16 cellular contexts compared by ENCODE assay signal in the genomic region with DNA sequence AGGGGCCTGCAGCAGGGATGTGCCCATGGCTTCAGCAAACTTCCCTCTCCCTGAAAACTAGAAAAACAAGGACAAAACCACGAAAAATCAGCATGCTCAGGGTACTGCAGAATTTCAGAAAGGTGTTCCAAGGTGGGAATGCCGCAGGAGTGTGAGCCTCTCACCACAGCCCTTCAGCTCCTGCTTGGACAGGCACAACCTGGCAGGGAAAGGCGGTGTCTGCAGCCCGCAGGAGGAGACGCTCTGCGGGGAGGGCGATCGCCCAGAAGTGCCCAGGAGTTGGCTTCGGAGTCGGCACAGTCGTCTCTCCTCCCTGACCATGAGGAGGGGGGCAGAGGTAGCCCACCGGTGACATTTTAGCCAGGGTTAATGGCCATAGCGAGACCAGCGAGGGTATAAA.
"Had no signal": no experiment of that assay in that cellular context is flagged by ENCODE, and none has a peak within 500 bp of the region (broad histone marks: within the 10 kb centered on the region; RNA-seq: fewer than 3 reads in every experiment).

No MANE protein-coding gene starts in this region.

- DNase-seq: activated CD4-positive, alpha-beta T cell treated with anti-CD3 and anti-CD28 coated beads for 36 hours; activated CD4-positive, alpha-beta T cell treated with anti-CD3 and anti-CD28 coated beads, Interleukin-2, amount 50 U/mL, for 48 hours; activated effector memory CD4-positive, alpha-beta T cell treated with anti-CD3 and anti-CD28 coated beads, Interleukin-2, amount 50 U/mL, for 16 hours; activated T-cell treated with anti-CD3 and anti-CD28 coated beads, Interleukin-2, amount 50 U/mL, for 72 hours; cortex of kidney; effector CD4-positive, alpha-beta T cell; esophagus squamous epithelium; left lung; mammary epithelial cell; midbrain; nephron progenitor cell; right cardiac atrium; transverse colon had no signal

- FAIRE-seq: TTC549 had no signal

- H3K4me1 ChIP-seq: ascending aorta, left lung, prostate gland, transverse colon had no signal

- H3K36me3 ChIP-seq: ascending aorta, esophagus squamous epithelium, left lung, prostate gland, transverse colon had no signal

- H3K27ac ChIP-seq: ascending aorta, esophagus squamous epithelium, left lung, prostate gland, transverse colon had no signal

- H3K27me3 ChIP-seq: ascending aorta, left lung, transverse colon had no signal

- H3K4me3 ChIP-seq: ascending aorta, esophagus squamous epithelium, left lung, prostate gland, transverse colon had no signal

- H3K9me3 ChIP-seq: ascending aorta, prostate gland, transverse colon had no signal
